Comparison of ENCODE assay signal across 10 cellular contexts in the genomic region with DNA sequence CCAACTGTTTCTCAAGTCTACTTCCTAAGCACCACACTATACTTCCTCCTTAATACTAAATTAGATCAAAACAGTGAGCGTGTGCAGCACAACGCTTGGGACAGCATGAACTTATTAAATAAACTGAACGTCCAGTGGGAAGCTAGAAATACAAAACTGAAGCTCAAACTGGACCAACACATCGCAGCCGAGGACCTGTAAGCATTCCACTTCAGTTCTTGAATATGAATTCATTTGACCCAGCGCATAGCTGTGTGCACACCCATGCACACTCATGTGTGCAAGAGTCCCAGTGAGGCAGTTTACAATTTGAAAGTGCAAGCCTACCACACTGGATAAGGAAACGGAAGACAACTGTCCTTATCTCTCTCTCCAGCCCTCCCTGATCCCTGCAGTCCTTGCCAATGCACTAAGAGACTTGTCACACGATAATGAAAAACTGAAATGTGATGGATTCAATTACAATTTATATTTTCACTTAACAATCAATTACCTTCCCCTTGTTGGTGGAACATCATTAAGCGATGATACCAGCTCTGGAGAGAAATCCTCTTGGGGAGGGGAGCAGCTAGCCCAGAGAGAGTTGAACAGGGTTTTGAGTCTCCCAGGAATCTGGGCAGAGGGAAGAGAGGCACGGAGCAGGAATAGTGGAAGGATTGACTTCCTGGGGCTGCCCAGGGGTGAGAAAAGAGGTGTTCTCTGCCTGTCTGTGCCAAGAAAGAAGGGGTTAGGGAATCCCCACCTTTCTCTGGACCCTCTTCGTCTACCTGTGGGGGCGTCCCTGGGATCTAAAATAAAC.
"Had no signal": no experiment of that assay in that cellular context is flagged by ENCODE, and none has a peak within 500 bp of the region (broad histone marks: within the 10 kb centered on the region; RNA-seq: fewer than 3 reads in every experiment).

No MANE protein-coding gene starts in this region.

- H3K9me3 ChIP-seq: thyroid gland had no signal

- ATAC-seq: naive thymus-derived CD8-positive, alpha-beta T cell; stimulated activated memory B cell treated with anti-CD40 and anti-IgM and Interleukin-4, amounts not matched to agents 10 μg/mL and 1 μg/mL and 100 μg/mL, for 72 hours; T-helper 17 cell had no signal

- H3K36me3 ChIP-seq: thyroid gland had no signal

- H3K4me1 ChIP-seq: thyroid gland had no signal

- DNase-seq: activated CD8-positive, alpha-beta memory T cell treated with anti-CD3 and anti-CD28 coated beads for 24 hours; activated gamma-delta T cell treated with Interleukin-2 at 50 U/mL for 16 hours; effector CD4-positive, alpha-beta T cell; immature natural killer cell; naive thymus-derived CD8-positive, alpha-beta T cell; occipital lobe; T-helper 17 cell; thyroid gland had no signal

- H3K4me3 ChIP-seq: coronary artery, thyroid gland had no signal

- H3K27me3 ChIP-seq: thyroid gland had no signal

- H3K27ac ChIP-seq: coronary artery, thyroid gland had no signal
